ENCODE assay signal across 1 cellular context in the genomic region with DNA sequence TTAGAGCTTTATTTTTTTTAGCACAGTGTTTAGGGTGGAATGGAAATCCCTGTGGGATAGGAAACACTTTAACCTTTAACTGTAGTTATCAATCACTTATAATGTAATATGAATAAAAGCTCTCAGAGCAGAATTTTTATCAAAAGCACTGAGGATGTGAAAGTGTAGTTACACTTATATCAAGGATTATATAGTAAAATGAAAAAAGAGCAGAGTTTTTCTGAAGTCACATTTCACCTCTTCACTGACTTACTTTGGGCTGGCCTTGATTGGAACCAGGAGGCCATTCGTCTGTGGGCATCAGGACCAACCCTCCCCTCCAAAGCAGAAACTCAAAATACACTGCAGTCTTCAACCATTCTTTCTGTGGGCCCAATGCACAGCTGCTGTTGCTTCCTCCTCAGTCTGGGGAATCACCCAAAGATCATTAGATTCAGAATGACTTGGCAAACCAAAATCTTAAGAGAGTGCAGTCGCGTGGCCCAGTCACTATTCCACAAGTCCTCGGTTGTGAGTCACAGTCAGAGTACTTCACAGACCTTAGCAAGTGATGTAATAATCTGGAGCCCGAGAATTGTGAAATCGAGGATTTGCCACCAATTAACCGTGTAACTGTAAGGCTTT.
TF ChIP-seq lines count a peak whose summit lies in the region.

No MANE protein-coding gene starts in this region.

TF ChIP-seq in GM12878, 131 proteins besides CTCF, POLR2A, EP300 and RAD21 (continued from another document):
- TF ChIP-seq, protein P1, sequence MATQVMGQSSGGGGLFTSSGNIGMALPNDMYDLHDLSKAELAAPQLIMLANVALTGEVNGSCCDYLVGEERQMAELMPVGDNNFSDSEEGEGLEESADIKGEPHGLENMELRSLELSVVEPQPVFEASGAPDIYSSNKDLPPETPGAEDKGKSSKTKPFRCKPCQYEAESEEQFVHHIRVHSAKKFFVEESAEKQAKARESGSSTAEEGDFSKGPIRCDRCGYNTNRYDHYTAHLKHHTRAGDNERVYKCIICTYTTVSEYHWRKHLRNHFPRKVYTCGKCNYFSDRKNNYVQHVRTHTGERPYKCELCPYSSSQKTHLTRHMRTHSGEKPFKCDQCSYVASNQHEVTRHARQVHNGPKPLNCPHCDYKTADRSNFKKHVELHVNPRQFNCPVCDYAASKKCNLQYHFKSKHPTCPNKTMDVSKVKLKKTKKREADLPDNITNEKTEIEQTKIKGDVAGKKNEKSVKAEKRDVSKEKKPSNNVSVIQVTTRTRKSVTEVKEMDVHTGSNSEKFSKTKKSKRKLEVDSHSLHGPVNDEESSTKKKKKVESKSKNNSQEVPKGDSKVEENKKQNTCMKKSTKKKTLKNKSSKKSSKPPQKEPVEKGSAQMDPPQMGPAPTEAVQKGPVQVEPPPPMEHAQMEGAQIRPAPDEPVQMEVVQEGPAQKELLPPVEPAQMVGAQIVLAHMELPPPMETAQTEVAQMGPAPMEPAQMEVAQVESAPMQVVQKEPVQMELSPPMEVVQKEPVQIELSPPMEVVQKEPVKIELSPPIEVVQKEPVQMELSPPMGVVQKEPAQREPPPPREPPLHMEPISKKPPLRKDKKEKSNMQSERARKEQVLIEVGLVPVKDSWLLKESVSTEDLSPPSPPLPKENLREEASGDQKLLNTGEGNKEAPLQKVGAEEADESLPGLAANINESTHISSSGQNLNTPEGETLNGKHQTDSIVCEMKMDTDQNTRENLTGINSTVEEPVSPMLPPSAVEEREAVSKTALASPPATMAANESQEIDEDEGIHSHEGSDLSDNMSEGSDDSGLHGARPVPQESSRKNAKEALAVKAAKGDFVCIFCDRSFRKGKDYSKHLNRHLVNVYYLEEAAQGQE (IDR thresholded peaks at IDR 0.05; ENCODE audit: low read depth, low read length), result 0 out of 2 replicates have a peak, but pooled peaks have one; percentile 7
- TF ChIP-seq MYC (IDR thresholded peaks at IDR 0.05; ENCODE audit: insufficient read depth, insufficient read length, insufficient replicate concordance, low read length, severe bottlenecking) (no peak), NFYA (IDR thresholded peaks at IDR 0.05; ENCODE audit: borderline replicate concordance, low read depth, low read length) (no peak), E2F8 (IDR thresholded peaks at IDR 0.05; ENCODE audit: low read depth, partially characterized antibody) (no peak), TAF1 (IDR thresholded peaks at IDR 0.05; ENCODE audit: borderline replicate concordance, low read depth, low read length) (peak; percentile 56; the same call in 1 of the 2 replicates), BACH1 (IDR thresholded peaks at IDR 0.05; ENCODE audit: borderline replicate concordance) (peak; percentile 90; the same call in 1 of the 2 replicates), WRNIP1 (IDR thresholded peaks at IDR 0.05; ENCODE audit: borderline replicate concordance, low read depth, low read length) (0 out of 2 replicates have a peak, but pooled peaks have one; percentile 66), BHLHE40 (IDR thresholded peaks at IDR 0.05; ENCODE audit: borderline replicate concordance in 1 of 2, low read depth in 2 of 2, low read length in 1 of 2) (peak; percentile 88 to 91), ZNF384 (IDR thresholded peaks at IDR 0.05; ENCODE audit: borderline replicate concordance, low read depth, low read length) (no peak), NFXL1 (IDR thresholded peaks at IDR 0.05; ENCODE audit: borderline replicate concordance) (no peak), STAT3 (IDR thresholded peaks at IDR 0.05; ENCODE audit: low read depth, low read length) (no peak), CREB1 (IDR thresholded peaks at IDR 0.05; ENCODE audit: low read depth) (peak; percentile 77), SMARCA5 (IDR thresholded peaks at IDR 0.05) (no peak), HCFC1 (IDR thresholded peaks at IDR 0.05; ENCODE audit: low read length) (no peak), HSF1 (IDR thresholded peaks at IDR 0.05; ENCODE audit: low read depth, low read length) (no peak), ZNF207 (IDR thresholded peaks at IDR 0.05; ENCODE audit: borderline replicate concordance) (no peak), NR2F1 (conservative IDR thresholded peaks at IDR 0.05) (peak; percentile 17; the same call in 1 of the 2 replicates), IRF4 (IDR thresholded peaks at IDR 0.05; ENCODE audit: low read depth, low read length) (peak; percentile 88), IKZF2 (IDR thresholded peaks at IDR 0.05) (peak; percentile 91 to 93), PML (IDR thresholded peaks at IDR 0.05; ENCODE audit: low read length) (peak; percentile 68), FOXM1 (IDR thresholded peaks at IDR 0.05; ENCODE audit: low read depth, low read length) (peak; percentile 93), GABPA (IDR thresholded peaks at IDR 0.05; ENCODE audit: low read depth) (no peak), HDAC2 (IDR thresholded peaks at IDR 0.05) (no peak), PAX8 (IDR thresholded peaks at IDR 0.05) (0 out of 2 replicates have a peak, but pooled peaks have one; percentile 42), HDAC6 (IDR thresholded peaks at IDR 0.05; ENCODE audit: unreplicated experiment) (no peak), KLF5 (IDR thresholded peaks at IDR 0.05; ENCODE audit: partially characterized antibody) (no peak), SIN3A (IDR thresholded peaks at IDR 0.05; ENCODE audit: low read depth, low read length) (no peak), TCF7 (IDR thresholded peaks at IDR 0.05; ENCODE audit: borderline replicate concordance) (no peak), EZH2 (IDR thresholded peaks at IDR 0.05; ENCODE audit: borderline replicate concordance, control insufficient read depth, low read depth, low read length) (no peak), RAD51 (IDR thresholded peaks at IDR 0.05) (no peak), EED (IDR thresholded peaks at IDR 0.05; ENCODE audit: low read depth) (peak; percentile 88), RB1 (IDR thresholded peaks at IDR 0.05; ENCODE audit: borderline replicate concordance) (no peak), RCOR1 (conservative IDR thresholded peaks at IDR 0.05; ENCODE audit: low read depth, low read length) (no peak), BMI1 (IDR thresholded peaks at IDR 0.05; ENCODE audit: borderline replicate concordance) (peak; percentile 18; the same call in 1 of the 2 replicates), MEF2B (IDR thresholded peaks at IDR 0.05; ENCODE audit: partially characterized antibody, poor library complexity, severe bottlenecking) (peak; percentile 59), YY1 (IDR thresholded peaks at IDR 0.05; ENCODE audit: low read depth, low read length) (peak; percentile 85), SUPT20H (IDR thresholded peaks at IDR 0.05; ENCODE audit: borderline replicate concordance, control insufficient read depth, low read depth, low read length) (no peak), ESRRA (IDR thresholded peaks at IDR 0.05; ENCODE audit: low read length) (no peak), SP1 (IDR thresholded peaks at IDR 0.05; ENCODE audit: low read depth, low read length) (peak; percentile 28), KAT2A (conservative IDR thresholded peaks at IDR 0.05; ENCODE audit: control insufficient read depth, low read depth, low read length) (no peak), RUNX3 (IDR thresholded peaks at IDR 0.05; ENCODE audit: low read length) (peak; percentile 94), POU2F2 (IDR thresholded peaks at IDR 0.05; ENCODE audit: borderline replicate concordance, low read depth, low read length) (0 out of 3 replicates have a peak, but pooled peaks have one; percentile 9), SREBF2 (IDR thresholded peaks at IDR 0.05; ENCODE audit: low read length) (no peak), MTA2 (IDR thresholded peaks at IDR 0.05; ENCODE audit: low read depth) (peak; percentile 92), CBX5 (IDR thresholded peaks at IDR 0.05; ENCODE audit: low read depth) (peak; percentile 79; the same call in 1 of the 2 replicates), MAX (IDR thresholded peaks at IDR 0.05; ENCODE audit: low read depth, low read length) (no peak), SRF (IDR thresholded peaks at IDR 0.05; ENCODE audit: low read depth in 2 of 2, low read length in 2 of 2) (0 out of 4 replicates have a peak, but pooled peaks of 1 of the 2 experiments have one; percentile 47), NFIC (IDR thresholded peaks at IDR 0.05; ENCODE audit: low read depth, low read length) (peak; percentile 91)
- TF ChIP-seq, protein P2, sequence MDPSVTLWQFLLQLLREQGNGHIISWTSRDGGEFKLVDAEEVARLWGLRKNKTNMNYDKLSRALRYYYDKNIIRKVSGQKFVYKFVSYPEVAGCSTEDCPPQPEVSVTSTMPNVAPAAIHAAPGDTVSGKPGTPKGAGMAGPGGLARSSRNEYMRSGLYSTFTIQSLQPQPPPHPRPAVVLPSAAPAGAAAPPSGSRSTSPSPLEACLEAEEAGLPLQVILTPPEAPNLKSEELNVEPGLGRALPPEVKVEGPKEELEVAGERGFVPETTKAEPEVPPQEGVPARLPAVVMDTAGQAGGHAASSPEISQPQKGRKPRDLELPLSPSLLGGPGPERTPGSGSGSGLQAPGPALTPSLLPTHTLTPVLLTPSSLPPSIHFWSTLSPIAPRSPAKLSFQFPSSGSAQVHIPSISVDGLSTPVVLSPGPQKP (IDR thresholded peaks at IDR 0.05; ENCODE audit: low read depth, low read length), result no peak
- TF ChIP-seq, protein P3, sequence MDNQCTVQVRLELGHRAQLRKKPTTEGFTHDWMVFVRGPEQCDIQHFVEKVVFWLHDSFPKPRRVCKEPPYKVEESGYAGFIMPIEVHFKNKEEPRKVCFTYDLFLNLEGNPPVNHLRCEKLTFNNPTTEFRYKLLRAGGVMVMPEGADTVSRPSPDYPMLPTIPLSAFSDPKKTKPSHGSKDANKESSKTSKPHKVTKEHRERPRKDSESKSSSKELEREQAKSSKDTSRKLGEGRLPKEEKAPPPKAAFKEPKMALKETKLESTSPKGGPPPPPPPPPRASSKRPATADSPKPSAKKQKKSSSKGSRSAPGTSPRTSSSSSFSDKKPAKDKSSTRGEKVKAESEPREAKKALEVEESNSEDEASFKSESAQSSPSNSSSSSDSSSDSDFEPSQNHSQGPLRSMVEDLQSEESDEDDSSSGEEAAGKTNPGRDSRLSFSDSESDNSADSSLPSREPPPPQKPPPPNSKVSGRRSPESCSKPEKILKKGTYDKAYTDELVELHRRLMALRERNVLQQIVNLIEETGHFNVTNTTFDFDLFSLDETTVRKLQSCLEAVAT (IDR thresholded peaks at IDR 0.05), result no peak
- TF ChIP-seq, protein P4, sequence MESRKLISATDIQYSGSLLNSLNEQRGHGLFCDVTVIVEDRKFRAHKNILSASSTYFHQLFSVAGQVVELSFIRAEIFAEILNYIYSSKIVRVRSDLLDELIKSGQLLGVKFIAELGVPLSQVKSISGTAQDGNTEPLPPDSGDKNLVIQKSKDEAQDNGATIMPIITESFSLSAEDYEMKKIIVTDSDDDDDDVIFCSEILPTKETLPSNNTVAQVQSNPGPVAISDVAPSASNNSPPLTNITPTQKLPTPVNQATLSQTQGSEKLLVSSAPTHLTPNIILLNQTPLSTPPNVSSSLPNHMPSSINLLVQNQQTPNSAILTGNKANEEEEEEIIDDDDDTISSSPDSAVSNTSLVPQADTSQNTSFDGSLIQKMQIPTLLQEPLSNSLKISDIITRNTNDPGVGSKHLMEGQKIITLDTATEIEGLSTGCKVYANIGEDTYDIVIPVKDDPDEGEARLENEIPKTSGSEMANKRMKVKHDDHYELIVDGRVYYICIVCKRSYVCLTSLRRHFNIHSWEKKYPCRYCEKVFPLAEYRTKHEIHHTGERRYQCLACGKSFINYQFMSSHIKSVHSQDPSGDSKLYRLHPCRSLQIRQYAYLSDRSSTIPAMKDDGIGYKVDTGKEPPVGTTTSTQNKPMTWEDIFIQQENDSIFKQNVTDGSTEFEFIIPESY (IDR thresholded peaks at IDR 0.05), result no peak
